In genomic region chr14:61188936-61189808, GRCh38 we compare ENCODE assay signal across 1 cellular context.
TF ChIP-seq lines count a peak whose summit lies in the region.

No MANE protein-coding gene starts in this region.

TF ChIP-seq in HepG2, 621 proteins besides CTCF, POLR2A, EP300 and RAD21 (continued from another document and continues in another):
- 0 out of 2 replicates have a peak, but pooled peaks have one; percentile 28 for TF ChIP-seq PHF21A (CRISPR knock-in tag; IDR thresholded peaks at IDR 0.05)
- TF ChIP-seq ZMYM3 (CRISPR knock-in tag; IDR thresholded peaks at IDR 0.05), result peak; percentile 80
- peak; percentile 49; the same call in 1 of the 2 replicates for TF ChIP-seq ZGPAT (CRISPR knock-in tag; IDR thresholded peaks at IDR 0.05)
- TF ChIP-seq ARID2 (CRISPR knock-in tag; IDR thresholded peaks at IDR 0.05; ENCODE audit: borderline replicate concordance), result no peak
- TF ChIP-seq GABPB1 (CRISPR knock-in tag; IDR thresholded peaks at IDR 0.05), result peak; percentile 35; the same call in 1 of the 2 replicates
- no peak for TF ChIP-seq REL (CRISPR knock-in tag; conservative IDR thresholded peaks at IDR 0.05)
- no peak for TF ChIP-seq ZSCAN29 (CRISPR knock-in tag; conservative IDR thresholded peaks at IDR 0.05)
- no peak for TF ChIP-seq GRHL1 (CRISPR knock-in tag; conservative IDR thresholded peaks at IDR 0.05)
- TF ChIP-seq POGZ (CRISPR knock-in tag; IDR thresholded peaks at IDR 0.05), result peak; percentile 56
- TF ChIP-seq SRSF9 (IDR thresholded peaks at IDR 0.05; ENCODE audit: borderline replicate concordance, insufficient read depth, low read depth, low read length, poor library complexity, severe bottlenecking), result no peak
- TF ChIP-seq RXRA (CRISPR knock-in tag; IDR thresholded peaks at IDR 0.05), result 0 out of 2 replicates have a peak, but pooled peaks have one; percentile 38
- no peak for TF ChIP-seq LCORL (IDR thresholded peaks at IDR 0.05)
- 0 out of 2 replicates have a peak, but pooled peaks have one; percentile 41 for TF ChIP-seq LCORL (CRISPR knock-in tag; IDR thresholded peaks at IDR 0.05)
- peak; percentile 66; the same call in 1 of the 2 replicates for TF ChIP-seq KDM3A (CRISPR knock-in tag; IDR thresholded peaks at IDR 0.05; ENCODE audit: low read depth)
- no peak for TF ChIP-seq YEATS4 (CRISPR knock-in tag; IDR thresholded peaks at IDR 0.05; ENCODE audit: borderline replicate concordance)
- 0 out of 2 replicates have a peak, but pooled peaks have one; percentile 8 for TF ChIP-seq ZNF281 (CRISPR knock-in tag; IDR thresholded peaks at IDR 0.05; ENCODE audit: borderline replicate concordance)
- TF ChIP-seq PAXIP1 (CRISPR knock-in tag; conservative IDR thresholded peaks at IDR 0.05), result no peak
- peak; percentile 39; the same call in 1 of the 2 replicates for TF ChIP-seq KMT2A (CRISPR knock-in tag; IDR thresholded peaks at IDR 0.05)
- TF ChIP-seq ZNF574 (CRISPR knock-in tag; IDR thresholded peaks at IDR 0.05), result peak; percentile 38; the same call in 1 of the 2 replicates
- TF ChIP-seq SMC3 (IDR thresholded peaks at IDR 0.05; ENCODE audit: low read length), result peak; percentile 12; the same call in 1 of the 2 replicates
- TF ChIP-seq STAG1 (CRISPR knock-in tag; IDR thresholded peaks at IDR 0.05), result peak; percentile 79
- TF ChIP-seq UBTF (CRISPR knock-in tag; IDR thresholded peaks at IDR 0.05), result peak; percentile 24; the same call in 1 of the 2 replicates
- 0 out of 2 replicates have a peak, but pooled peaks have one; percentile 32 for TF ChIP-seq SMAD3 (CRISPR knock-in tag; IDR thresholded peaks at IDR 0.05)
- TF ChIP-seq XRCC5 (optimal IDR thresholded peaks at IDR 0.05; ENCODE audit: low read length), result peak; percentile 49
- 0 out of 2 replicates have a peak, but pooled peaks have one; percentile 3 for TF ChIP-seq CEBPG (CRISPR knock-in tag; IDR thresholded peaks at IDR 0.05)
- 0 out of 2 replicates have a peak, but pooled peaks have one; percentile 45 for TF ChIP-seq HINFP (CRISPR knock-in tag; IDR thresholded peaks at IDR 0.05; ENCODE audit: low read depth)
- peak; percentile 48; the same call in 1 of the 2 replicates for TF ChIP-seq FOXK1 (CRISPR knock-in tag; IDR thresholded peaks at IDR 0.05; ENCODE audit: borderline replicate concordance, low read depth)
- no peak for TF ChIP-seq THYN1 (CRISPR knock-in tag; IDR thresholded peaks at IDR 0.05; ENCODE audit: borderline replicate concordance, low read depth)
- TF ChIP-seq HMGXB4 (CRISPR knock-in tag; IDR thresholded peaks at IDR 0.05; ENCODE audit: borderline replicate concordance in 1 of 2, low read depth in 1 of 2), result peak; percentile 65 to 66
- peak; percentile 36 for TF ChIP-seq HNRNPLL (IDR thresholded peaks at IDR 0.05; ENCODE audit: low read depth, low read length, poor library complexity, severe bottlenecking)
- TF ChIP-seq RFX5 (IDR thresholded peaks at IDR 0.05; ENCODE audit: low read depth, low read length), result no peak
- TF ChIP-seq ZBTB25 (CRISPR knock-in tag; IDR thresholded peaks at IDR 0.05), result 0 out of 2 replicates have a peak, but pooled peaks have one; percentile 32
- TF ChIP-seq HIVEP1 (CRISPR knock-in tag; IDR thresholded peaks at IDR 0.05), result peak; percentile 97
- 0 out of 2 replicates have a peak, but pooled peaks have one; percentile 33 for TF ChIP-seq ADNP (CRISPR knock-in tag; IDR thresholded peaks at IDR 0.05)
- TF ChIP-seq ZNF614 (CRISPR knock-in tag; IDR thresholded peaks at IDR 0.05; ENCODE audit: borderline replicate concordance), result no peak
- TF ChIP-seq ERF (CRISPR knock-in tag; IDR thresholded peaks at IDR 0.05), result 0 out of 2 replicates have a peak, but pooled peaks have one; percentile 28
- TF ChIP-seq SOX6 (IDR thresholded peaks at IDR 0.05), result no peak
- peak; percentile 22; the same call in 1 of the 2 replicates for TF ChIP-seq SOX6 (CRISPR knock-in tag; IDR thresholded peaks at IDR 0.05)
- TF ChIP-seq ZBTB7B (CRISPR knock-in tag; IDR thresholded peaks at IDR 0.05), result peak; percentile 60; the same call in 1 of the 2 replicates
- TF ChIP-seq LBX2 (CRISPR knock-in tag; IDR thresholded peaks at IDR 0.05; ENCODE audit: borderline replicate concordance), result no peak
